In the genomic region with DNA sequence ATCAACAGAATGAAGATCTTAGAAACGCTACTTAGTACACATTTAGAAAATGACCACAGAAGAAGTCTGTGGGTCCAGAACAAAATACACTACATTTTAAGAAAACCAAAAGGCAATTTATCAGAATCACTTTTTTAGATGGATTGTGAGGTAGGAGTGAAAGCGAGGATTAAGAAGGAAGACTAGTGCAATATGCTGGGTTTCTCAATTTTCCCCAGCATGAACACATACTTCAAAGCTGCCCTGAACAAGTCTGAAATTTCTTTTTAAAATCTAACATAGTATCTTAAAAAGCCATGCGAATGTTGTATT, we compare ENCODE assay signal across 15 cellular contexts.
DNase-seq lines count a peak whose midpoint lies in the region; ATAC-seq and TF ChIP-seq lines count a peak whose summit lies in the region.
"Had no signal": no experiment of that assay in that cellular context is flagged by ENCODE, and none has a peak within 500 bp of the region (broad histone marks: within the 10 kb centered on the region; RNA-seq: fewer than 3 reads in every experiment).

No MANE protein-coding gene starts in this region.

- no peaks in the 10 kb centered on the region for H3K9me2 ChIP-seq in PC-9 (ENCODE audit: insufficient read depth)

- CTCF ChIA-PET in activated CD4-positive, alpha-beta T cell treated with anti-CD3 and anti-CD28 coated beads for 36 hours (lab: Charles Lee), result no interaction called here
- CTCF ChIA-PET in PC-9 (lab: Charles Lee), result no interaction called here

- 86% methylated on average over 3 of the region's 3 CpGs for WGBS in suprapubic skin

- no TSS peak for BruUV-seq in PC-9 (replicated peaks; lab: Mats Ljungman, UMichigan)

- peaks cover 23% of the 10 kb centered on the region for H3K36me3 Mint-ChIP-seq in activated CD4-positive, alpha-beta T cell treated with anti-CD3 and anti-CD28 coated beads for 36 hours (ENCODE audit: low read depth)
- peaks cover 31% of the 10 kb centered on the region for H3K36me3 Mint-ChIP-seq in activated CD4-positive, alpha-beta T cell treated with anti-CD3 and anti-CD28 coated beads, Interleukin-2, amount 10 ng/mL, durations not matched to agents 24 days and 14 days (ENCODE audit: low read depth)
- peaks cover 5% of the 10 kb centered on the region for H3K36me3 Mint-ChIP-seq in mesothelial cell of epicardium

- H3K4me1 ChIP-seq in suprapubic skin (peaks cover 49% of the 10 kb centered on the region), PC-9 (replicated peaks; ENCODE audit: insufficient read depth) (no peaks in the 10 kb centered on the region)

- H3K36me3 ChIP-seq in suprapubic skin (peaks cover 3% of the 10 kb centered on the region), PC-9 (ENCODE audit: low read depth) (no peaks in the 10 kb centered on the region)
- H3K36me3 ChIP-seq: adrenal gland had no signal

- TF ChIP-seq POLR2A in suprapubic skin (IDR thresholded peaks at IDR 0.05), result no peak

- H4K20me1 ChIP-seq in PC-9 (ENCODE audit: insufficient read depth), result no peaks in the 10 kb centered on the region

- H3K9me3 ChIP-seq in suprapubic skin, result no peaks in the 10 kb centered on the region
- no peaks in the 10 kb centered on the region for H3K9me3 ChIP-seq in PC-9 (ENCODE audit: insufficient read depth, low read depth)
- H3K9me3 ChIP-seq: adrenal gland had no signal

- peak overlapping the region; percentile 47 for H3K27ac Mint-ChIP-seq in activated CD4-positive, alpha-beta T cell treated with anti-CD3 and anti-CD28 coated beads for 36 hours
- H3K27ac Mint-ChIP-seq in activated CD4-positive, alpha-beta T cell treated with anti-CD3 and anti-CD28 coated beads, Interleukin-2, amount 10 ng/mL, durations not matched to agents 24 days and 14 days, result no peak overlapping the region
- H3K27ac Mint-ChIP-seq in mesothelial cell of epicardium, result peak overlapping the region; percentile 79

- no peak for TF ChIP-seq EP300 in suprapubic skin (IDR thresholded peaks at IDR 0.05)

- H3K27me3 ChIP-seq in suprapubic skin (no peaks in the 10 kb centered on the region), PC-9 (ENCODE audit: insufficient read depth, low read depth) (no peaks in the 10 kb centered on the region)
- H3K27me3 ChIP-seq: adrenal gland had no signal

- H3K4me3 Mint-ChIP-seq in activated CD4-positive, alpha-beta T cell treated with anti-CD3 and anti-CD28 coated beads for 36 hours, result no peak overlapping the region
- no peak overlapping the region for H3K4me3 Mint-ChIP-seq in activated CD4-positive, alpha-beta T cell treated with anti-CD3 and anti-CD28 coated beads, Interleukin-2, amount 10 ng/mL, durations not matched to agents 24 days and 14 days
- H3K4me3 Mint-ChIP-seq in mesothelial cell of epicardium, result no peak overlapping the region

- H3K79me2 ChIP-seq in PC-9 (ENCODE audit: low read depth), result peaks cover 7% of the 10 kb centered on the region

- TF ChIP-seq CTCF in mesothelial cell of epicardium (IDR thresholded peaks at IDR 0.05; ENCODE audit: unreplicated experiment) (no peak), suprapubic skin (IDR thresholded peaks at IDR 0.05) (no peak), PC-9 (conservative IDR thresholded peaks at IDR 0.05) (no peak)

- no peak for ATAC-seq in activated CD4-positive, alpha-beta T cell treated with anti-CD3 and anti-CD28 coated beads for 36 hours

- POLR2A ChIA-PET in activated CD4-positive, alpha-beta T cell treated with anti-CD3 and anti-CD28 coated beads for 36 hours (lab: Charles Lee), result no interaction called here
- POLR2A ChIA-PET in PC-9 (lab: Charles Lee; ENCODE audit: unreplicated experiment), result no interaction called here

- no peak overlapping the region for H3K4me3 ChIP-seq in suprapubic skin
- H3K4me3 ChIP-seq in PC-9, result no peak overlapping the region
- H3K4me3 ChIP-seq: adrenal gland had no signal

- H3K9me3 Mint-ChIP-seq in activated CD4-positive, alpha-beta T cell treated with anti-CD3 and anti-CD28 coated beads for 36 hours (ENCODE audit: low read depth), result no peaks in the 10 kb centered on the region
- H3K9me3 Mint-ChIP-seq in activated CD4-positive, alpha-beta T cell treated with anti-CD3 and anti-CD28 coated beads, Interleukin-2, amount 10 ng/mL, durations not matched to agents 24 days and 14 days, result no peaks in the 10 kb centered on the region
- no peaks in the 10 kb centered on the region for H3K9me3 Mint-ChIP-seq in mesothelial cell of epicardium

- no peaks in the 10 kb centered on the region for H3F3A ChIP-seq in PC-9 (ENCODE audit: insufficient read depth, low read depth)

- H3K27ac ChIP-seq in suprapubic skin (peak overlapping the region; percentile 61), PC-9 (no peak overlapping the region)
- H3K27ac ChIP-seq: adrenal gland had no signal

- H3K27me3 Mint-ChIP-seq in activated CD4-positive, alpha-beta T cell treated with anti-CD3 and anti-CD28 coated beads for 36 hours, result no peaks in the 10 kb centered on the region
- H3K27me3 Mint-ChIP-seq in activated CD4-positive, alpha-beta T cell treated with anti-CD3 and anti-CD28 coated beads, Interleukin-2, amount 10 ng/mL, durations not matched to agents 24 days and 14 days, result no peaks in the 10 kb centered on the region
- no peaks in the 10 kb centered on the region for H3K27me3 Mint-ChIP-seq in mesothelial cell of epicardium (ENCODE audit: low read depth)

- intact Hi-C loops in activated CD4-positive, alpha-beta T cell treated with anti-CD3 and anti-CD28 coated beads for 36 hours (cut with DNase I, micrococcal nuclease), result no loop called here
- intact Hi-C loops in activated CD4-positive, alpha-beta T cell treated with anti-CD3 and anti-CD28 coated beads, Interleukin-2, amount 10 ng/mL, durations not matched to agents 24 days and 14 days (cut with micrococcal nuclease), result no loop called here
- intact Hi-C loops in PC-9 (cut with micrococcal nuclease; ENCODE audit: unreplicated experiment), result no loop called here

- DNase-seq in activated CD4-positive, alpha-beta T cell treated with anti-CD3 and anti-CD28 coated beads for 36 hours, result no peak
- no peak for DNase-seq in activated CD4-positive, alpha-beta T cell treated with anti-CD3 and anti-CD28 coated beads, Interleukin-2, amount 10 ng/mL, durations not matched to agents 24 days and 14 days
- DNase-seq in amniotic epithelial cell (ENCODE audit: low read depth) (peak; percentile 97), mesothelial cell of epicardium (ENCODE audit: low spot score in 2 of 2, unreplicated experiment in 2 of 2) (no peak), suprapubic skin (ENCODE audit: low spot score in 2 of 2) (no peak), PC-9 (no peak), RPMI8226 (no peak)
- no peak for DNase-seq in stimulated activated CD4-positive, alpha-beta T cell treated with anti-CD3 and anti-CD28 coated beads, Interleukin-2, amount 100 ng/mL, for 24 hours
- DNase-seq: 8988T; activated CD4-positive, CD25-positive, alpha-beta regulatory T cell treated with anti-CD3 and anti-CD28 coated beads, Interleukin-2, amount 50 U/mL, for 72 hours; activated T-cell treated with anti-CD3 and anti-CD28 coated beads, Interleukin-2, amount 50 U/mL, for 1 hour; adrenal gland; COR-L47; NCI-H1092; stimulated activated CD4-positive, alpha-beta T cell treated with anti-CD3 and anti-CD28 coated beads, Interleukin-1b, Interleukin-23, amount 100 ng/mL, for 48 hours had no signal

- no peak overlapping the region for H2AFZ ChIP-seq in PC-9

- H3K4me2 ChIP-seq in PC-9, result no peak overlapping the region

- peaks cover 47% of the 10 kb centered on the region for H3K4me1 Mint-ChIP-seq in activated CD4-positive, alpha-beta T cell treated with anti-CD3 and anti-CD28 coated beads for 36 hours
- peaks cover 42% of the 10 kb centered on the region for H3K4me1 Mint-ChIP-seq in activated CD4-positive, alpha-beta T cell treated with anti-CD3 and anti-CD28 coated beads, Interleukin-2, amount 10 ng/mL, durations not matched to agents 24 days and 14 days
- peaks cover 38% of the 10 kb centered on the region for H3K4me1 Mint-ChIP-seq in mesothelial cell of epicardium
